ENCODE assay signal across 25 cellular contexts in the genomic region with DNA sequence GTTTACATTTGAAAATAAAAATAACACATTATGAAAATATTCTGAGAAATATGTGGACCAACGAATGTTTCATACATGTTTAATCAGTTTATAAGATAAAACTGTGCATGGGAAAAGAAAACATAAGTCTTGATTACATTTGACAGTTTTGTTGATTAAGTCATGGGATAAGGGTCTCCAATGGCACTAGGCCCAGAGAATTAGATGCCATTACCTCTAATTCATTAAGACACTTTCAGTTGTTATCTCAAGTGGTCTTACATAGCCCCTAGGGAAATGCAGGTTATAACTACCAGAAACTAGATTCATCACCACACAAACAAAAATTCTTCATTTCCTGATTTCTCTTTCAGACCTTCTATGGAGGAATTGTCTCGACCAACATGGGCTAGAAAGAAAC.
"Had no signal": no experiment of that assay in that cellular context is flagged by ENCODE, and none has a peak within 500 bp of the region (broad histone marks: within the 10 kb centered on the region; RNA-seq: fewer than 3 reads in every experiment).

No MANE protein-coding gene starts in this region.

- H3K27me3 ChIP-seq: ascending aorta, body of pancreas, Peyer's patch, SJCRH30 had no signal

- H3K36me3 ChIP-seq: ascending aorta, Peyer's patch had no signal

- H3K4me1 ChIP-seq: body of pancreas, Peyer's patch, SJCRH30 had no signal

- H3K4me1 Mint-ChIP-seq: activated naive CD8-positive, alpha-beta T cell treated with anti-CD3 and anti-CD28 coated beads, Interleukin-2, amount 50 U/mL, for 24 hours; central memory CD8-positive, alpha-beta T cell; T-cell had no signal

- ATAC-seq: activated CD8-positive, alpha-beta T cell treated with anti-CD3 and anti-CD28 coated beads for 36 hours; activated naive CD4-positive, alpha-beta T cell treated with anti-CD3 and anti-CD28 coated beads, Interleukin-2, amount 50 U/mL, for 72 hours; activated naive CD8-positive, alpha-beta T cell treated with anti-CD3 and anti-CD28 coated beads, Interleukin-2, amount 50 U/mL, for 24 hours; body of pancreas; T-cell had no signal

- DNase-seq: activated CD4-positive, alpha-beta T cell treated with anti-CD3 and anti-CD28 coated beads, Interleukin-2, amount 50 U/mL, for 1 hour; activated CD4-positive, CD25-positive, alpha-beta regulatory T cell; activated CD8-positive, alpha-beta memory T cell treated with anti-CD3 and anti-CD28 coated beads, Interleukin-2, amount 50 U/mL, for 48 hours; activated CD8-positive, alpha-beta T cell treated with anti-CD3 and anti-CD28 coated beads for 36 hours; activated effector memory CD4-positive, alpha-beta T cell treated with Interleukin-2 at 50 U/mL for 16 hours; activated naive CD4-positive, alpha-beta T cell; activated naive CD8-positive, alpha-beta T cell treated with anti-CD3 and anti-CD28 coated beads, Interleukin-2, amount 50 U/mL, for 24 hours; activated T-cell treated with anti-CD3 and anti-CD28 coated beads, Interleukin-2, amount 50 U/mL, for 1 hour; amniotic stem cell; body of pancreas; NCI-H1092; NCI-H1694 treated with DMSO at 0.1 percent for 48 hours; NCI-H2029 treated with DMSO at 0.1 percent for 48 hours; NCI-H446; NK-92 treated with Interleukin-12 subunit alpha and Interleukin-12 subunit beta, amount 100 ng/mL, for 24 hours; Peyer's patch; Right ventricle myocardium superior; SJCRH30; T-cell had no signal

- H3K36me3 Mint-ChIP-seq: activated naive CD4-positive, alpha-beta T cell treated with anti-CD3 and anti-CD28 coated beads, Interleukin-2, amount 50 U/mL, for 72 hours; T-cell had no signal

- H3K9ac ChIP-seq: KMS-11 had no signal

- H3K27ac ChIP-seq: body of pancreas, KMS-11, Peyer's patch, RWPE1, SJCRH30, VCaP had no signal

- H3K27ac Mint-ChIP-seq: activated CD8-positive, alpha-beta T cell treated with anti-CD3 and anti-CD28 coated beads for 36 hours; activated naive CD4-positive, alpha-beta T cell treated with anti-CD3 and anti-CD28 coated beads, Interleukin-2, amount 50 U/mL, for 72 hours; activated naive CD8-positive, alpha-beta T cell treated with anti-CD3 and anti-CD28 coated beads, Interleukin-2, amount 50 U/mL, for 24 hours; T-cell had no signal

- H3K27me3 Mint-ChIP-seq: activated CD8-positive, alpha-beta T cell treated with anti-CD3 and anti-CD28 coated beads for 36 hours; activated naive CD8-positive, alpha-beta T cell treated with anti-CD3 and anti-CD28 coated beads, Interleukin-2, amount 50 U/mL, for 24 hours; central memory CD8-positive, alpha-beta T cell; T-cell had no signal

- H3K4me3 Mint-ChIP-seq: activated CD8-positive, alpha-beta T cell treated with anti-CD3 and anti-CD28 coated beads for 36 hours; activated naive CD8-positive, alpha-beta T cell treated with anti-CD3 and anti-CD28 coated beads, Interleukin-2, amount 50 U/mL, for 24 hours; central memory CD8-positive, alpha-beta T cell; T-cell had no signal

- H3K4me3 ChIP-seq: ascending aorta, body of pancreas, Peyer's patch, SJCRH30 had no signal

- H3K9me3 Mint-ChIP-seq: activated CD8-positive, alpha-beta T cell treated with anti-CD3 and anti-CD28 coated beads for 36 hours had no signal

- H3K4me2 ChIP-seq: KMS-11 had no signal

- H3K9me3 ChIP-seq: ascending aorta, body of pancreas, Peyer's patch, SJCRH30 had no signal
